ENCODE assay signal across 1 cellular context in genomic region chr1:153400244-153400643, GRCh38.
TF ChIP-seq lines count a peak whose summit lies in the region.

No MANE protein-coding gene starts in this region.

TF ChIP-seq in HepG2, 621 proteins besides CTCF, POLR2A, EP300 and RAD21:
- TF ChIP-seq FOXA1 (IDR thresholded peaks at IDR 0.05), result no peak
- no peak for TF ChIP-seq FOXA1 (CRISPR knock-in tag; IDR thresholded peaks at IDR 0.05)
- TF ChIP-seq ZFP82 (CRISPR knock-in tag; IDR thresholded peaks at IDR 0.05; ENCODE audit: borderline replicate concordance), result no peak
- no peak for TF ChIP-seq JARID2 (CRISPR knock-in tag; IDR thresholded peaks at IDR 0.05; ENCODE audit: insufficient replicate concordance)
- no peak for TF ChIP-seq HNF4A (CRISPR knock-in tag; IDR thresholded peaks at IDR 0.05)
- no peak for TF ChIP-seq SOX13 (IDR thresholded peaks at IDR 0.05)
- no peak for TF ChIP-seq SOX13 (CRISPR knock-in tag; conservative IDR thresholded peaks at IDR 0.05 in 1 of 2, IDR thresholded peaks at IDR 0.05 in 1 of 2)
- TF ChIP-seq, protein P1, sequence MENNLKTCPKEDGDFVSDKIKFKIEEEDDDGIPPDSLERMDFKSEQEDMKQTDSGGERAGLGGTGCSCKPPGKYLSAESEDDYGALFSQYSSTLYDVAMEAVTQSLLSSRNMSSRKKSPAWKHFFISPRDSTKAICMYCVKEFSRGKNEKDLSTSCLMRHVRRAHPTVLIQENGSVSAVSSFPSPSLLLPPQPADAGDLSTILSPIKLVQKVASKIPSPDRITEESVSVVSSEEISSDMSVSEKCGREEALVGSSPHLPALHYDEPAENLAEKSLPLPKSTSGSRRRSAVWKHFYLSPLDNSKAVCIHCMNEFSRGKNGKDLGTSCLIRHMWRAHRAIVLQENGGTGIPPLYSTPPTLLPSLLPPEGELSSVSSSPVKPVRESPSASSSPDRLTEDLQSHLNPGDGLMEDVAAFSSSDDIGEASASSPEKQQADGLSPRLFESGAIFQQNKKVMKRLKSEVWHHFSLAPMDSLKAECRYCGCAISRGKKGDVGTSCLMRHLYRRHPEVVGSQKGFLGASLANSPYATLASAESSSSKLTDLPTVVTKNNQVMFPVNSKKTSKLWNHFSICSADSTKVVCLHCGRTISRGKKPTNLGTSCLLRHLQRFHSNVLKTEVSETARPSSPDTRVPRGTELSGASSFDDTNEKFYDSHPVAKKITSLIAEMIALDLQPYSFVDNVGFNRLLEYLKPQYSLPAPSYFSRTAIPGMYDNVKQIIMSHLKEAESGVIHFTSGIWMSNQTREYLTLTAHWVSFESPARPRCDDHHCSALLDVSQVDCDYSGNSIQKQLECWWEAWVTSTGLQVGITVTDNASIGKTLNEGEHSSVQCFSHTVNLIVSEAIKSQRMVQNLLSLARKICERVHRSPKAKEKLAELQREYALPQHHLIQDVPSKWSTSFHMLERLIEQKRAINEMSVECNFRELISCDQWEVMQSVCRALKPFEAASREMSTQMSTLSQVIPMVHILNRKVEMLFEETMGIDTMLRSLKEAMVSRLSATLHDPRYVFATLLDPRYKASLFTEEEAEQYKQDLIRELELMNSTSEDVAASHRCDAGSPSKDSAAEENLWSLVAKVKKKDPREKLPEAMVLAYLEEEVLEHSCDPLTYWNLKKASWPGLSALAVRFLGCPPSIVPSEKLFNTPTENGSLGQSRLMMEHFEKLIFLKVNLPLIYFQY (CRISPR knock-in tag; IDR thresholded peaks at IDR 0.05; ENCODE audit: borderline replicate concordance), result no peak
- TF ChIP-seq, protein P2, sequence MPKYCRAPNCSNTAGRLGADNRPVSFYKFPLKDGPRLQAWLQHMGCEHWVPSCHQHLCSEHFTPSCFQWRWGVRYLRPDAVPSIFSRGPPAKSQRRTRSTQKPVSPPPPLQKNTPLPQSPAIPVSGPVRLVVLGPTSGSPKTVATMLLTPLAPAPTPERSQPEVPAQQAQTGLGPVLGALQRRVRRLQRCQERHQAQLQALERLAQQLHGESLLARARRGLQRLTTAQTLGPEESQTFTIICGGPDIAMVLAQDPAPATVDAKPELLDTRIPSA (CRISPR knock-in tag; IDR thresholded peaks at IDR 0.05; ENCODE audit: borderline replicate concordance), result no peak
- no peak for TF ChIP-seq ZNF737 (CRISPR knock-in tag; IDR thresholded peaks at IDR 0.05; ENCODE audit: borderline replicate concordance)
TF ChIP-seq in HepG2: peak in this region for 0.
